ENCODE assay signal across 10 cellular contexts in the genomic region with DNA sequence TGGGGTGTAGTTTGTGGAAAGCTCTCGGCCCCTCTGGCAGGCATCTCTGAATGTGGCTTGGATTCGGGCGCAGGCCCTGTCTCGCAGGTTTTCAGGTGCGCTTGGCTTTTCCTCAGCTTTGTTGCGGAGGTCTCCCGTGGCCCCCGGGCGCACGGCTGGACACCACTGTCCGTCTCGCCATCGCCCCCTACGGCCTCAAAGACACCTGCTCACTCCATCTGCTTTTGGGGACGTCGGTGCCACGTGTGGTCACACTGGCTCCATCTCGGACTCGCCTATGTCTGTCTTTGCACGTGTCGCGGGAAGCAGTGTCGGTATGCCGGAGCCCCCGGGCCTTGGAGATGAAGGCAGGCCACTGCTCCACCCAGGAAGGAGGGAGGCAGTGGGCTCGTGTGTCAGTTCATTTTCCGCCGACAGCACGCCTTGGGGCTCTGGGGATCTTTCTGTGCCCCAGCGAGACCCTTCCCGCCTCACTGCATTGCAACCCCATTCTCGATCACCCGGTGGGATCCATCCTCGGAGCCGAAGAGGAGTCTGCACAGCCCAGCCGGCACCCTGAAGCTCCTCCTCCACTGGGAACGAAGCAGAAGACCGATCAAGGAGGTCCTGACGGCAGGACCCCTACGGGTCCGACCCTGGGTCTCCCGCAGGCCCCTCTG. TPM values are rescaled to one million over a fixed set of nuclear protein-coding genes. Genes with fewer than 3 reads are reported as not detected.
A peak's percentile ranks its signal among the peaks of the same experiment; 100 is the strongest.
DNase-seq lines count a peak whose midpoint lies in the region; ATAC-seq and TF ChIP-seq lines count a peak whose summit lies in the region.
"Had no signal": no experiment of that assay in that cellular context is flagged by ENCODE, and none has a peak within 500 bp of the region (broad histone marks: within the 10 kb centered on the region; RNA-seq: fewer than 3 reads in every experiment).

No MANE protein-coding gene starts in this region.

- intact Hi-C loops in colonic mucosa (cut with DNase I) (no loop called here), lower lobe of right lung (cut with DNase I) (no loop called here)

- POLR2A ChIA-PET in GM10248 (lab: Yijun Ruan, JAX) = no interaction called here

- no peak for TF ChIP-seq POLR2A in suprapubic skin (IDR thresholded peaks at IDR 0.05)

- H3K4me1 ChIP-seq in HUES48 (ENCODE audit: control insufficient read depth, insufficient read depth, low read length) (no peaks in the 10 kb centered on the region; the same call in 1 of the 2 replicates), colonic mucosa (no peaks in the 10 kb centered on the region), lower lobe of right lung (no peaks in the 10 kb centered on the region), suprapubic skin (no peaks in the 10 kb centered on the region)

- TF ChIP-seq EP300 in suprapubic skin (IDR thresholded peaks at IDR 0.05) = no peak

- H3K9ac ChIP-seq in HUES48 (ENCODE audit: low read depth, low read length) (peak overlapping the region; percentile 51), colonic mucosa (ENCODE audit: low read depth in 2 of 2, low read length in 2 of 2) (no peak overlapping the region)

- H3K9me3 ChIP-seq in HUES48 (ENCODE audit: control insufficient read depth, insufficient read depth, low read length) (no peaks in the 10 kb centered on the region), colonic mucosa (no peaks in the 10 kb centered on the region), lower lobe of right lung (no peaks in the 10 kb centered on the region), suprapubic skin (peaks cover 7% of the 10 kb centered on the region)

- no peaks in the 10 kb centered on the region for H3K27me3 ChIP-seq in HUES48 (ENCODE audit: control insufficient read depth, insufficient read depth, low read length)
- H3K27me3 ChIP-seq in colonic mucosa = no peaks in the 10 kb centered on the region
- H3K27me3 ChIP-seq in lower lobe of right lung (ENCODE audit: low read depth) = no peaks in the 10 kb centered on the region
- H3K27me3 ChIP-seq in suprapubic skin = no peaks in the 10 kb centered on the region

- H3K4me3 ChIP-seq in HUES48 (ENCODE audit: low read depth, low read length) (peak overlapping the region; percentile 67), colonic mucosa (peak overlapping the region; percentile 9), lower lobe of right lung (peak overlapping the region; percentile 54), suprapubic skin (peak overlapping the region; percentile 51)
- H3K4me3 ChIP-seq: GM12878 had no signal

- no peak for TF ChIP-seq CTCF in colonic mucosa (IDR thresholded peaks at IDR 0.05)
- no peak for TF ChIP-seq CTCF in lower lobe of right lung (IDR thresholded peaks at IDR 0.05)
- TF ChIP-seq CTCF in suprapubic skin (IDR thresholded peaks at IDR 0.05) = no peak
- TF ChIP-seq CTCF in GM20000 (IDR thresholded peaks at IDR 0.05; ENCODE audit: extremely low read depth, missing control alignments) = no peak
- TF ChIP-seq CTCF in GM10248 (IDR thresholded peaks at IDR 0.05; ENCODE audit: control extremely low read depth, extremely low read depth, low read depth, missing control alignments) = no peak

- no peak for ATAC-seq in lower lobe of right lung
- ATAC-seq in GM18907 (IDR thresholded peaks at IDR 0.05; ENCODE audit: unreplicated experiment) = no peak
- ATAC-seq: GM12878 had no signal

- CTCF ChIA-PET in GM10248 (lab: Yijun Ruan, JAX) = no interaction called here

- H3K27ac ChIP-seq in HUES48 (ENCODE audit: low read depth, low read length) (no peak overlapping the region), colonic mucosa (no peak overlapping the region), lower lobe of right lung (no peak overlapping the region), suprapubic skin (no peak overlapping the region)

- 80% methylated on average over 22 of the region's 42 CpGs for WGBS in suprapubic skin

- DNase-seq in colonic mucosa = no peak
- no peak for DNase-seq in lower lobe of right lung
- no peak for DNase-seq in suprapubic skin (ENCODE audit: low spot score in 2 of 2)
- no peak for DNase-seq in GM20000 (ENCODE audit: low spot score)
- DNase-seq in GM10248 (ENCODE audit: extremely low spot score) = no peak
- DNase-seq in T-helper 9 cell = no peak
- DNase-seq: foreskin melanocyte had no signal

- H3K36me3 ChIP-seq in HUES48 (ENCODE audit: control insufficient read depth, insufficient read depth, low read length) (no peaks in the 10 kb centered on the region), colonic mucosa (no peaks in the 10 kb centered on the region), lower lobe of right lung (no peaks in the 10 kb centered on the region), suprapubic skin (no peaks in the 10 kb centered on the region)

RNA-seq across cellular contexts. Expression of a gene that starts 42.1 kb away (rescaled TPM):
- total RNA-seq in colonic mucosa (10 to 100 TPM; 44.0 to 45.2 TPM), lower lobe of right lung (37.3 TPM), suprapubic skin (10 to 100 TPM; 60.2 to 70.4 (median 64.3) TPM)

RNA-seq across cellular contexts. Expression of a gene that starts 42.5 kb away (rescaled TPM):
- 1 to 10 TPM; 2.2 to 3.2 TPM for total RNA-seq in colonic mucosa
- total RNA-seq in lower lobe of right lung = 3.7 TPM
- 1 to 10 TPM; 3.6 to 9.8 (median 6.2) TPM for total RNA-seq in suprapubic skin

Comparison
In these comparisons a context has a peak if more than half of its experiments do, and no peak if none do; other contexts are left out.
1. H3K4me3 ChIP-seq: peak in every context shown above with its lines; median percentile 67 in HUES48; 54 in lower lobe of right lung; 51 in suprapubic skin; 9 in colonic mucosa.